In genomic region chr2:173229086-173229485, GRCh38 we compare ENCODE assay signal across 15 cellular contexts.
DNase-seq lines count a peak whose midpoint lies in the region; TF ChIP-seq lines count a peak whose summit lies in the region.
"Had no signal": no experiment of that assay in that cellular context is flagged by ENCODE, and none has a peak within 500 bp of the region (broad histone marks: within the 10 kb centered on the region; RNA-seq: fewer than 3 reads in every experiment).

No MANE protein-coding gene starts in this region.

- TF ChIP-seq CTCF in AG10803 (conservative IDR thresholded peaks at IDR 0.05; ENCODE audit: low read length): no peak
- no peak for TF ChIP-seq CTCF in epithelial cell of proximal tubule (conservative IDR thresholded peaks at IDR 0.05; ENCODE audit: low read depth, low read length)

- DNase-seq in AG10803 (ENCODE audit: low read depth) (peak; percentile 55), amniotic epithelial cell (ENCODE audit: low read depth) (peak; percentile 47), epithelial cell of proximal tubule (ENCODE audit: low read depth) (peak; percentile 10), renal cortical epithelial cell (ENCODE audit: low read depth) (peak; percentile 58), AG08396 (ENCODE audit: low spot score) (no peak)
- DNase-seq in activated CD4-positive, alpha-beta T cell treated with anti-CD3 and anti-CD28 coated beads for 48 hours: no peak
- DNase-seq in NK-92 treated with Interleukin-12 subunit alpha and Interleukin-12 subunit beta, amount 100 ng/mL, for 24 hours (lab: John Stamatoyannopoulos, UW): no peak
- DNase-seq: ACHN; CD4-positive, alpha-beta memory T cell; DMS153; DND-41; EL; H9 had no signal

- H3K4me3 ChIP-seq in AG10803 (ENCODE audit: low read length) (no peak overlapping the region), epithelial cell of proximal tubule (ENCODE audit: low read depth, low read length) (no peak overlapping the region)
- H3K4me3 ChIP-seq: BLaER1, GM12878 had no signal

Comparison
In these comparisons a context has a peak if more than half of its experiments do, and no peak if none do; other contexts are left out.
1. DNase-seq: peak in AG10803 (single experiment), amniotic epithelial cell (single experiment), epithelial cell of proximal tubule (single experiment) and renal cortical epithelial cell (single experiment); none in activated CD4-positive, alpha-beta T cell treated with anti-CD3 and anti-CD28 coated beads for 48 hours (single experiment), NK-92 treated with Interleukin-12 subunit alpha and Interleukin-12 subunit beta, amount 100 ng/mL, for 24 hours (single experiment) and AG08396 (single experiment).